ENCODE assay signal across 1 cellular context in the genomic region with DNA sequence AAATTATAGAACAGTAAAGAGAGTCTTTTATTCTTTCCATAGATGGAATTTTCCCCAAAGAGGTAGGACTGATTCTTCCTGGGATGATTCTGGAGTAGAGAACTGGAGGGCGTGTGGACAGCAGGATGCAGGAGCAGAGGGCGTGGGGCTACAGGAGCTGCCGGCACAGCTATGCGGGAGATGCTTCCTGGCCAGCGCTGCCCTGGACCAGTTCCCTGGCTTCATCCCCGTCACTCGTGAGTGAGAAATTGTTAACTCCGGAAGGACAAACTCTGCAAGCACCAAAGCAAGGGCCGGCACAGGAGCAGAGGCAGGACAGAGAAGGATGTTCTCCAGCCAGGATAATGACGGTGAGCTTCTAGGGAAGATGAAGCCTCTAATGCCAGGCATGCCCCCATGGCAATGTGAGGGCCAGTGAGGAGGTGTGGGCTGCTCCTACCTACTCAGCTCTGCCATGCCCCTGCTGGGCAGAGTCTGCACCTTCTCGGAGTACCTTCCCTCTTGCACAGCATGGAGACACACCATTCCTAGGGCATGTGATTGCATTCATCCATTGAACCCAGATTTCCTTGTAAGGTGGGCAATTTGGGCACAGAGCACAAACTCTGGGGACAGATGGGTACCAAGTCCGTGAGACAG.
TF ChIP-seq lines count a peak whose summit lies in the region.

No MANE protein-coding gene starts in this region.

TF ChIP-seq in GM23338, 12 proteins besides CTCF, POLR2A, EP300 and RAD21 (continued from another document):
- TF ChIP-seq, protein P1, sequence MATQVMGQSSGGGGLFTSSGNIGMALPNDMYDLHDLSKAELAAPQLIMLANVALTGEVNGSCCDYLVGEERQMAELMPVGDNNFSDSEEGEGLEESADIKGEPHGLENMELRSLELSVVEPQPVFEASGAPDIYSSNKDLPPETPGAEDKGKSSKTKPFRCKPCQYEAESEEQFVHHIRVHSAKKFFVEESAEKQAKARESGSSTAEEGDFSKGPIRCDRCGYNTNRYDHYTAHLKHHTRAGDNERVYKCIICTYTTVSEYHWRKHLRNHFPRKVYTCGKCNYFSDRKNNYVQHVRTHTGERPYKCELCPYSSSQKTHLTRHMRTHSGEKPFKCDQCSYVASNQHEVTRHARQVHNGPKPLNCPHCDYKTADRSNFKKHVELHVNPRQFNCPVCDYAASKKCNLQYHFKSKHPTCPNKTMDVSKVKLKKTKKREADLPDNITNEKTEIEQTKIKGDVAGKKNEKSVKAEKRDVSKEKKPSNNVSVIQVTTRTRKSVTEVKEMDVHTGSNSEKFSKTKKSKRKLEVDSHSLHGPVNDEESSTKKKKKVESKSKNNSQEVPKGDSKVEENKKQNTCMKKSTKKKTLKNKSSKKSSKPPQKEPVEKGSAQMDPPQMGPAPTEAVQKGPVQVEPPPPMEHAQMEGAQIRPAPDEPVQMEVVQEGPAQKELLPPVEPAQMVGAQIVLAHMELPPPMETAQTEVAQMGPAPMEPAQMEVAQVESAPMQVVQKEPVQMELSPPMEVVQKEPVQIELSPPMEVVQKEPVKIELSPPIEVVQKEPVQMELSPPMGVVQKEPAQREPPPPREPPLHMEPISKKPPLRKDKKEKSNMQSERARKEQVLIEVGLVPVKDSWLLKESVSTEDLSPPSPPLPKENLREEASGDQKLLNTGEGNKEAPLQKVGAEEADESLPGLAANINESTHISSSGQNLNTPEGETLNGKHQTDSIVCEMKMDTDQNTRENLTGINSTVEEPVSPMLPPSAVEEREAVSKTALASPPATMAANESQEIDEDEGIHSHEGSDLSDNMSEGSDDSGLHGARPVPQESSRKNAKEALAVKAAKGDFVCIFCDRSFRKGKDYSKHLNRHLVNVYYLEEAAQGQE (IDR thresholded peaks at IDR 0.05; ENCODE audit: unreplicated experiment) = no peak
- TF ChIP-seq ZNF114 (CRISPR knock-in tag; IDR thresholded peaks at IDR 0.05) = no peak
- no peak for TF ChIP-seq EZH2 (IDR thresholded peaks at IDR 0.05; ENCODE audit: low read depth, unreplicated experiment)
- TF ChIP-seq, protein P2, sequence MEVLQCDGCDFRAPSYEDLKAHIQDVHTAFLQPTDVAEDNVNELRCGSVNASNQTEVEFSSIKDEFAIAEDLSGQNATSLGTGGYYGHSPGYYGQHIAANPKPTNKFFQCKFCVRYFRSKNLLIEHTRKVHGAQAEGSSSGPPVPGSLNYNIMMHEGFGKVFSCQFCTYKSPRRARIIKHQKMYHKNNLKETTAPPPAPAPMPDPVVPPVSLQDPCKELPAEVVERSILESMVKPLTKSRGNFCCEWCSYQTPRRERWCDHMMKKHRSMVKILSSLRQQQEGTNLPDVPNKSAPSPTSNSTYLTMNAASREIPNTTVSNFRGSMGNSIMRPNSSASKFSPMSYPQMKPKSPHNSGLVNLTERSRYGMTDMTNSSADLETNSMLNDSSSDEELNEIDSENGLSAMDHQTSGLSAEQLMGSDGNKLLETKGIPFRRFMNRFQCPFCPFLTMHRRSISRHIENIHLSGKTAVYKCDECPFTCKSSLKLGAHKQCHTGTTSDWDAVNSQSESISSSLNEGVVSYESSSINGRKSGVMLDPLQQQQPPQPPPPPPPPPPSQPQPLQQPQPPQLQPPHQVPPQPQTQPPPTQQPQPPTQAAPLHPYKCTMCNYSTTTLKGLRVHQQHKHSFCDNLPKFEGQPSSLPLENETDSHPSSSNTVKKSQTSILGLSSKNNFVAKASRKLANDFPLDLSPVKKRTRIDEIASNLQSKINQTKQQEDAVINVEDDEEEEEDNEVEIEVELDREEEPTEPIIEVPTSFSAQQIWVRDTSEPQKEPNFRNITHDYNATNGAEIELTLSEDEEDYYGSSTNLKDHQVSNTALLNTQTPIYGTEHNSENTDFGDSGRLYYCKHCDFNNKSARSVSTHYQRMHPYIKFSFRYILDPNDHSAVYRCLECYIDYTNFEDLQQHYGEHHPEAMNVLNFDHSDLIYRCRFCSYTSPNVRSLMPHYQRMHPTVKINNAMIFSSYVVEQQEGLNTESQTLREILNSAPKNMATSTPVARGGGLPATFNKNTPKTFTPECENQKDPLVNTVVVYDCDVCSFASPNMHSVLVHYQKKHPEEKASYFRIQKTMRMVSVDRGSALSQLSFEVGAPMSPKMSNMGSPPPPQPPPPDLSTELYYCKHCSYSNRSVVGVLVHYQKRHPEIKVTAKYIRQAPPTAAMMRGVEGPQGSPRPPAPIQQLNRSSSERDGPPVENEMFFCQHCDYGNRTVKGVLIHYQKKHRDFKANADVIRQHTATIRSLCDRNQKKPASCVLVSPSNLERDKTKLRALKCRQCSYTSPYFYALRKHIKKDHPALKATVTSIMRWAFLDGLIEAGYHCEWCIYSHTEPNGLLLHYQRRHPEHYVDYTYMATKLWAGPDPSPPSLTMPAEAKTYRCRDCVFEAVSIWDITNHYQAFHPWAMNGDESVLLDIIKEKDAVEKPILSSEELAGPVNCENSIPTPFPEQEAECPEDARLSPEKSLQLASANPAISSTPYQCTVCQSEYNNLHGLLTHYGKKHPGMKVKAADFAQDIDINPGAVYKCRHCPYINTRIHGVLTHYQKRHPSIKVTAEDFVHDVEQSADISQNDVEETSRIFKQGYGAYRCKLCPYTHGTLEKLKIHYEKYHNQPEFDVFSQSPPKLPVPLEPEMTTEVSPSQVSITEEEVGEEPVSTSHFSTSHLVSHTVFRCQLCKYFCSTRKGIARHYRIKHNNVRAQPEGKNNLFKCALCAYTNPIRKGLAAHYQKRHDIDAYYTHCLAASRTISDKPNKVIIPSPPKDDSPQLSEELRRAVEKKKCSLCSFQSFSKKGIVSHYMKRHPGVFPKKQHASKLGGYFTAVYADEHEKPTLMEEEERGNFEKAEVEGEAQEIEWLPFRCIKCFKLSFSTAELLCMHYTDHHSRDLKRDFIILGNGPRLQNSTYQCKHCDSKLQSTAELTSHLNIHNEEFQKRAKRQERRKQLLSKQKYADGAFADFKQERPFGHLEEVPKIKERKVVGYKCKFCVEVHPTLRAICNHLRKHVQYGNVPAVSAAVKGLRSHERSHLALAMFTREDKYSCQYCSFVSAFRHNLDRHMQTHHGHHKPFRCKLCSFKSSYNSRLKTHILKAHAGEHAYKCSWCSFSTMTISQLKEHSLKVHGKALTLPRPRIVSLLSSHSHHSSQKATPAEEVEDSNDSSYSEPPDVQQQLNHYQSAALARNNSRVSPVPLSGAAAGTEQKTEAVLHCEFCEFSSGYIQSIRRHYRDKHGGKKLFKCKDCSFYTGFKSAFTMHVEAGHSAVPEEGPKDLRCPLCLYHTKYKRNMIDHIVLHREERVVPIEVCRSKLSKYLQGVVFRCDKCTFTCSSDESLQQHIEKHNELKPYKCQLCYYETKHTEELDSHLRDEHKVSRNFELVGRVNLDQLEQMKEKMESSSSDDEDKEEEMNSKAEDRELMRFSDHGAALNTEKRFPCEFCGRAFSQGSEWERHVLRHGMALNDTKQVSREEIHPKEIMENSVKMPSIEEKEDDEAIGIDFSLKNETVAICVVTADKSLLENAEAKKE (CRISPR knock-in tag; IDR thresholded peaks at IDR 0.05) = no peak
